10 cellular contexts compared by ENCODE assay signal in genomic region chr6:158002249-158002950, GRCh38. TPM values are rescaled to one million over a fixed set of nuclear protein-coding genes. Genes with fewer than 3 reads are reported as not detected.
DNase-seq lines count a peak whose midpoint lies in the region; ATAC-seq, FAIRE-seq and TF ChIP-seq lines count a peak whose summit lies in the region.
"Had no signal": no experiment of that assay in that cellular context is flagged by ENCODE, and none has a peak within 500 bp of the region (broad histone marks: within the 10 kb centered on the region; RNA-seq: fewer than 3 reads in every experiment).

No MANE protein-coding gene starts in this region.

- H3K27me3 ChIP-seq in astrocyte (ENCODE audit: insufficient read depth, low read length) (no peaks in the 10 kb centered on the region), MG63 (no peaks in the 10 kb centered on the region)

- ATAC-seq in left colon (peak; percentile 85), HG03457 (IDR thresholded peaks at IDR 0.05; ENCODE audit: unreplicated experiment) (no peak)
- peak; percentile 56 for ATAC-seq in stimulated activated naive CD8-positive, alpha-beta T cell treated with anti-CD3 and anti-CD28 coated beads, Interleukin-15, amount 100 ng/mL, for 72 hours

- H3K36me3 ChIP-seq in astrocyte (ENCODE audit: insufficient read depth, low read length) (peaks cover 15% of the 10 kb centered on the region), MG63 (peaks cover 24% of the 10 kb centered on the region)

- peak overlapping the region; percentile 66 for H3K4me2 ChIP-seq in astrocyte (ENCODE audit: low read length)

- no peaks in the 10 kb centered on the region for H3K27me3 Mint-ChIP-seq in astrocyte (ENCODE audit: low read depth, unreplicated experiment)
- no peaks in the 10 kb centered on the region for H3K27me3 Mint-ChIP-seq in stimulated activated naive CD8-positive, alpha-beta T cell treated with anti-CD3 and anti-CD28 coated beads, Interleukin-15, amount 100 ng/mL, for 72 hours

- intact Hi-C loops in left colon (cut with DNase I, micrococcal nuclease): loop anchor here in 1 of 2 donors (10.0 kb wide), 1 partner anchor 62 kb away; no protein-coding TSS in a partner anchor

- FAIRE-seq in astrocyte (lab: Jason Lieb, UNC): no peak

- H3K9me3 Mint-ChIP-seq in astrocyte (ENCODE audit: unreplicated experiment): peaks cover 2% of the 10 kb centered on the region
- no peaks in the 10 kb centered on the region for H3K9me3 Mint-ChIP-seq in stimulated activated naive CD8-positive, alpha-beta T cell treated with anti-CD3 and anti-CD28 coated beads, Interleukin-15, amount 100 ng/mL, for 72 hours
- H3K9me3 Mint-ChIP-seq: activated T-cell treated with anti-CD3 and anti-CD28 coated beads, Interleukin-2, amount 50 U/mL, for 4 hours had no signal

- peak overlapping the region; percentile 99 for H3K27ac Mint-ChIP-seq in astrocyte (ENCODE audit: unreplicated experiment)
- H3K27ac Mint-ChIP-seq in stimulated activated naive CD8-positive, alpha-beta T cell treated with anti-CD3 and anti-CD28 coated beads, Interleukin-15, amount 100 ng/mL, for 72 hours: no peak overlapping the region

- H3K9me3 ChIP-seq in astrocyte (ENCODE audit: insufficient read depth, low read depth, low read length) (no peaks in the 10 kb centered on the region), MG63 (no peaks in the 10 kb centered on the region)

- H3K9ac ChIP-seq in astrocyte (ENCODE audit: low read length): peak overlapping the region; percentile 83

- peaks cover 48% of the 10 kb centered on the region for H4K20me1 ChIP-seq in astrocyte (ENCODE audit: insufficient read depth, low read length)

- H2AFZ ChIP-seq in astrocyte (ENCODE audit: low read depth, low read length): no peak overlapping the region

- peaks cover 38% of the 10 kb centered on the region for H3K4me1 ChIP-seq in astrocyte (ENCODE audit: insufficient read depth, low read length)

- TF ChIP-seq CTCF in astrocyte (IDR thresholded peaks at IDR 0.05; ENCODE audit: insufficient read depth, low read depth, low read length): no peak
- no peak for TF ChIP-seq CTCF in foreskin fibroblast (IDR thresholded peaks at IDR 0.05; ENCODE audit: low read depth, low read length)

- H3K4me1 Mint-ChIP-seq in astrocyte (ENCODE audit: low read depth, unreplicated experiment): peaks cover 38% of the 10 kb centered on the region
- H3K4me1 Mint-ChIP-seq in stimulated activated naive CD8-positive, alpha-beta T cell treated with anti-CD3 and anti-CD28 coated beads, Interleukin-15, amount 100 ng/mL, for 72 hours: peaks cover 55% of the 10 kb centered on the region

- H3K79me2 ChIP-seq in astrocyte (ENCODE audit: insufficient read depth, low read length): peaks cover 92% of the 10 kb centered on the region

- H3K27ac ChIP-seq in astrocyte (ENCODE audit: low read depth, low read length): peak overlapping the region; percentile 97

- peak overlapping the region; percentile 51 for H3K4me3 Mint-ChIP-seq in astrocyte (ENCODE audit: unreplicated experiment)
- H3K4me3 Mint-ChIP-seq in stimulated activated naive CD8-positive, alpha-beta T cell treated with anti-CD3 and anti-CD28 coated beads, Interleukin-15, amount 100 ng/mL, for 72 hours: peak overlapping the region in 1 of 2 donors; percentile 34
- H3K4me3 Mint-ChIP-seq: activated T-cell treated with anti-CD3 and anti-CD28 coated beads, Interleukin-2, amount 50 U/mL, for 4 hours had no signal

- no peak overlapping the region for H3K4me3 ChIP-seq in astrocyte (ENCODE audit: insufficient read depth, low read depth, low read length)
- no peak overlapping the region for H3K4me3 ChIP-seq in foreskin fibroblast (ENCODE audit: low read depth in 1 of 2, low read length in 2 of 2)
- H3K4me3 ChIP-seq in MG63: no peak overlapping the region

- H3K36me3 Mint-ChIP-seq in astrocyte (ENCODE audit: low read depth, unreplicated experiment): peaks cover 23% of the 10 kb centered on the region

- peak; percentile 90 for DNase-seq in HT-29 (ENCODE audit: low spot score)
- no peak for DNase-seq in astrocyte (ENCODE audit: low read depth)
- peak; percentile 73 to 88 for DNase-seq in left colon
- no peak for DNase-seq in stimulated activated naive CD8-positive, alpha-beta T cell treated with anti-CD3 and anti-CD28 coated beads, Interleukin-15, amount 100 ng/mL, for 72 hours
- DNase-seq in foreskin fibroblast: no peak
- no peak for DNase-seq in NCI-H2107 treated with DMSO at 0.1 percent for 48 hours (lab: John Stamatoyannopoulos, UW; ENCODE audit: unreplicated experiment)
- DNase-seq in MG63: no peak
- DNase-seq: activated T-cell treated with anti-CD3 and anti-CD28 coated beads, Interleukin-2, amount 50 U/mL, for 4 hours; NCI-H69 had no signal

RNA-seq across cellular contexts. Expression of gene SYNJ2, which starts 20.7 kb away (rescaled TPM):
- 26.9 and 27.5 TPM in 2 replicates for total RNA-seq in HT-29 (2014; rRNA removed; shearing (Covaris generic))
- 28.4 and 31.8 TPM in 2 replicates for total RNA-seq in astrocyte
- 10 to 100 TPM; 35.4 to 50.1 TPM for total RNA-seq in left colon
- 21.8 and 35.5 TPM in 2 replicates for total RNA-seq in MG63 (2014; rRNA removed; shearing (Covaris generic); ENCODE audit: low replicate concordance)

Comparison
In these comparisons a context has a peak if more than half of its experiments do, and no peak if none do; other contexts are left out.
1. DNase-seq: peak in HT-29 (single experiment) and left colon (2 of 2); none in astrocyte (single experiment), stimulated activated naive CD8-positive, alpha-beta T cell treated with anti-CD3 and anti-CD28 coated beads, Interleukin-15, amount 100 ng/mL, for 72 hours (0 of 2), foreskin fibroblast (0 of 2), NCI-H2107 treated with DMSO at 0.1 percent for 48 hours (single experiment) and MG63 (single experiment).